ENCODE assay signal across 8 cellular contexts in genomic region chr2:190343170-190343499, GRCh38. TPM values are rescaled to one million over a fixed set of nuclear protein-coding genes. Genes with fewer than 3 reads are reported as not detected.
DNase-seq lines count a peak whose midpoint lies in the region; ATAC-seq and TF ChIP-seq lines count a peak whose summit lies in the region.

No MANE protein-coding gene starts in this region.

- ATAC-seq in activated T-cell treated with anti-CD3 and anti-CD28 coated beads, Interleukin-2, amount 50 U/mL, for 4 hours, result no peak
- no peak for ATAC-seq in left lung
- no peak for ATAC-seq in GM19351 (IDR thresholded peaks at IDR 0.05; ENCODE audit: unreplicated experiment)

- no peaks in the 10 kb centered on the region for H3K27me3 Mint-ChIP-seq in activated T-cell treated with anti-CD3 and anti-CD28 coated beads, Interleukin-2, amount 50 U/mL, for 4 hours (ENCODE audit: low read depth)
- peaks cover 9% of the 10 kb centered on the region for H3K27me3 Mint-ChIP-seq in activated T-helper 2 cell treated with anti-CD3 and anti-CD28 coated beads, Interferon-gamma antibody, Interleukin-2, Interleukin-4, amounts not matched to agents 10 μg/mL and 5 μg/mL and 100 μg/mL, durations not matched to agents 14 hours and 24 hours and 36 hours (ENCODE audit: low read depth)

- H3K4me1 ChIP-seq in left lung, result peaks cover 5 to 32% of the 10 kb centered on the region in 2 donors
- H3K4me1 ChIP-seq in thymus (ENCODE audit: control insufficient read depth, insufficient read depth, low read length), result peaks cover 9% of the 10 kb centered on the region

- no peaks in the 10 kb centered on the region for H3K9me3 ChIP-seq in left lung
- no peaks in the 10 kb centered on the region for H3K9me3 ChIP-seq in thymus (ENCODE audit: control insufficient read depth)

- no peak for DNase-seq in activated T-cell treated with anti-CD3 and anti-CD28 coated beads, Interleukin-2, amount 50 U/mL, for 4 hours
- no peak for DNase-seq in activated T-cell treated with anti-CD3 and anti-CD28 coated beads for 4 hours
- no peak for DNase-seq in activated T-helper 2 cell treated with anti-CD3 and anti-CD28 coated beads, Interferon-gamma antibody, Interleukin-2, Interleukin-4, amounts not matched to agents 10 μg/mL and 5 μg/mL and 100 μg/mL, durations not matched to agents 14 hours and 24 hours and 36 hours (ENCODE audit: low spot score)
- no peak for DNase-seq in left lung
- no peak for DNase-seq in NCI-H345 (lab: John Stamatoyannopoulos, UW)
- no peak for DNase-seq in putamen (ENCODE audit: low spot score)

- peak overlapping the region; percentile 84 for H3K4me3 Mint-ChIP-seq in activated T-cell treated with anti-CD3 and anti-CD28 coated beads, Interleukin-2, amount 50 U/mL, for 4 hours
- H3K4me3 Mint-ChIP-seq in activated T-helper 2 cell treated with anti-CD3 and anti-CD28 coated beads, Interferon-gamma antibody, Interleukin-2, Interleukin-4, amounts not matched to agents 10 μg/mL and 5 μg/mL and 100 μg/mL, durations not matched to agents 14 hours and 24 hours and 36 hours (ENCODE audit: low read depth), result peak overlapping the region; percentile 85

- WGBS in thymus, result 51% methylated on average over 4 of the region's 4 CpGs

- H3K9me3 Mint-ChIP-seq in activated T-cell treated with anti-CD3 and anti-CD28 coated beads, Interleukin-2, amount 50 U/mL, for 4 hours, result no peaks in the 10 kb centered on the region
- no peaks in the 10 kb centered on the region for H3K9me3 Mint-ChIP-seq in activated T-helper 2 cell treated with anti-CD3 and anti-CD28 coated beads, Interferon-gamma antibody, Interleukin-2, Interleukin-4, amounts not matched to agents 10 μg/mL and 5 μg/mL and 100 μg/mL, durations not matched to agents 14 hours and 24 hours and 36 hours

- intact Hi-C loops in activated T-helper 2 cell treated with anti-CD3 and anti-CD28 coated beads, Interferon-gamma antibody, Interleukin-2, Interleukin-4, amounts not matched to agents 10 μg/mL and 5 μg/mL and 100 μg/mL, durations not matched to agents 14 hours and 24 hours and 36 hours (cut with micrococcal nuclease), result loop anchor here (2.0 kb wide), 1 partner anchor 192 kb away; the partner anchor contains the start of gene NEMP2
- intact Hi-C loops in left lung (cut with DNase I), result no loop called here

- H3K27ac ChIP-seq in left lung (peak overlapping the region; percentile 85 to 94), thymus (ENCODE audit: low read depth) (peak overlapping the region; percentile 75)

- H3K27me3 ChIP-seq in left lung, result no peaks in the 10 kb centered on the region
- no peaks in the 10 kb centered on the region for H3K27me3 ChIP-seq in thymus (ENCODE audit: control insufficient read depth, insufficient read depth)

- H3K36me3 Mint-ChIP-seq in activated T-cell treated with anti-CD3 and anti-CD28 coated beads, Interleukin-2, amount 50 U/mL, for 4 hours (ENCODE audit: insufficient read depth), result no peaks in the 10 kb centered on the region
- H3K36me3 Mint-ChIP-seq in activated T-helper 2 cell treated with anti-CD3 and anti-CD28 coated beads, Interferon-gamma antibody, Interleukin-2, Interleukin-4, amounts not matched to agents 10 μg/mL and 5 μg/mL and 100 μg/mL, durations not matched to agents 14 hours and 24 hours and 36 hours (ENCODE audit: low read depth), result peaks cover 3% of the 10 kb centered on the region

- H3K4me3 ChIP-seq in left lung (peak overlapping the region; percentile 66 to 72), thymus (ENCODE audit: low read length) (peak overlapping the region; percentile 50)

- no peak for TF ChIP-seq CTCF in left lung (IDR thresholded peaks at IDR 0.05)

- no peaks in the 10 kb centered on the region for H3K36me3 ChIP-seq in left lung
- no peaks in the 10 kb centered on the region for H3K36me3 ChIP-seq in thymus (ENCODE audit: control insufficient read depth, insufficient read depth)

- H3K4me1 Mint-ChIP-seq in activated T-cell treated with anti-CD3 and anti-CD28 coated beads, Interleukin-2, amount 50 U/mL, for 4 hours (ENCODE audit: low read depth), result peaks cover 18% of the 10 kb centered on the region
- peaks cover 17% of the 10 kb centered on the region for H3K4me1 Mint-ChIP-seq in activated T-helper 2 cell treated with anti-CD3 and anti-CD28 coated beads, Interferon-gamma antibody, Interleukin-2, Interleukin-4, amounts not matched to agents 10 μg/mL and 5 μg/mL and 100 μg/mL, durations not matched to agents 14 hours and 24 hours and 36 hours (ENCODE audit: low read depth)

- H3K27ac Mint-ChIP-seq in activated T-helper 2 cell treated with anti-CD3 and anti-CD28 coated beads, Interferon-gamma antibody, Interleukin-2, Interleukin-4, amounts not matched to agents 10 μg/mL and 5 μg/mL and 100 μg/mL, durations not matched to agents 14 hours and 24 hours and 36 hours, result peak overlapping the region; percentile 88

RNA-seq across cellular contexts. Expression of gene INPP1, which starts 0.3 kb away (rescaled TPM):
- 1 to 10 TPM; 3.6 to 4.3 (median 3.6) TPM for total RNA-seq in activated T-cell treated with anti-CD3 and anti-CD28 coated beads, Interleukin-2, amount 50 U/mL, for 4 hours
- total RNA-seq in activated T-helper 2 cell treated with anti-CD3 and anti-CD28 coated beads, Interferon-gamma antibody, Interleukin-2, Interleukin-4, amounts not matched to agents 10 μg/mL and 5 μg/mL and 100 μg/mL, durations not matched to agents 14 hours and 24 hours and 36 hours, result 12.8 and 13.6 TPM in 2 replicates
- 10 to 100 TPM; 21.0 to 25.0 TPM for total RNA-seq in left lung
- polyA plus RNA-seq in thymus, result 36.4 TPM

RNA-seq across cellular contexts. Expression of gene HIBCH, which starts 23.5 kb away (rescaled TPM):
- 10 to 100 TPM; 17.6 to 28.2 (median 23.1) TPM for total RNA-seq in activated T-cell treated with anti-CD3 and anti-CD28 coated beads, Interleukin-2, amount 50 U/mL, for 4 hours
- total RNA-seq in activated T-helper 2 cell treated with anti-CD3 and anti-CD28 coated beads, Interferon-gamma antibody, Interleukin-2, Interleukin-4, amounts not matched to agents 10 μg/mL and 5 μg/mL and 100 μg/mL, durations not matched to agents 14 hours and 24 hours and 36 hours, result 24.5 and 26.0 TPM in 2 replicates
- 10 to 100 TPM; 31.8 to 32.9 TPM for total RNA-seq in left lung
- 31.3 TPM for polyA plus RNA-seq in thymus
